In the genomic region with DNA sequence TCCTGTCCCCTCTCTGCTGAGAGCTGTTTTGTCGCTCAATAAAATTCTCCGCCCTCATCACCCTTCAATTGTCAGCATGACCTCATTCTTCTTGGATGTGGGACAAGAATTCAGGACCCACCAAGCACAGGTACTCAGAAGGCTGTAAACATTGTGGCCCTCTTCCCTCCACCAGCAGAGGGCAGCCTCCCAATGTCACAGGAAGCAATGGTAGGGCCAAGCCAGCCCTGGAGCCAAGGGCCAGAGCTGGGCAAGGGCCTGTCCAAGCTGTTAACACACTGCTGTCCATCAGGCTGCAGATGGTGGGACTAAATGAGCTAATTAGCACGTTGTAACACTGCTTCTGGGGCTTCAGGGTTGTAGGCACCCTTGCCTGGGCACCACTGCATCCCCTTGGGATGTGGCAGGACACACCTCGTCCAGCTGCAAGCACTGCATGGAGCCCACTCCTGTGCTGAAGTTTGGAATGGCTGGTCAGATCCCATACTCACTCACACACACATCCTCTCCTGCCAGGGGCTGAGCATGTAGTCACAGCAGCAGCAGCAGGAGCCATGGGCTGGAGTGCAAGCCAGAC, we compare ENCODE assay signal across 8 cellular contexts.
DNase-seq lines count a peak whose midpoint lies in the region; ATAC-seq lines count a peak whose summit lies in the region.

No MANE protein-coding gene starts in this region.

- no peaks in the 10 kb centered on the region for H3K36me3 Mint-ChIP-seq in activated CD4-positive, alpha-beta T cell treated with anti-CD3 and anti-CD28 coated beads, Interleukin-2, amount 10 ng/mL, durations not matched to agents 7 days and 5 days (ENCODE audit: low read depth)

- H3K4me3 Mint-ChIP-seq in activated CD4-positive, alpha-beta T cell treated with anti-CD3 and anti-CD28 coated beads, Interleukin-2, amount 10 ng/mL, durations not matched to agents 7 days and 5 days = no peak overlapping the region

- no peaks in the 10 kb centered on the region for H3K27me3 Mint-ChIP-seq in activated CD4-positive, alpha-beta T cell treated with anti-CD3 and anti-CD28 coated beads, Interleukin-2, amount 10 ng/mL, durations not matched to agents 7 days and 5 days

- no peak overlapping the region for H3K27ac Mint-ChIP-seq in activated CD4-positive, alpha-beta T cell treated with anti-CD3 and anti-CD28 coated beads, Interleukin-2, amount 10 ng/mL, durations not matched to agents 7 days and 5 days

- POLR2A ChIA-PET in activated CD4-positive, alpha-beta T cell treated with anti-CD3 and anti-CD28 coated beads, Interleukin-2, amount 10 ng/mL, durations not matched to agents 7 days and 5 days (lab: Charles Lee) = interaction anchor here (0.5 kb wide), 1 partner anchor 86 kb away, joined by 3 read pairs; no protein-coding TSS in a partner anchor

- peaks cover 10% of the 10 kb centered on the region for H3K4me1 Mint-ChIP-seq in activated CD4-positive, alpha-beta T cell treated with anti-CD3 and anti-CD28 coated beads, Interleukin-2, amount 10 ng/mL, durations not matched to agents 7 days and 5 days

- CTCF ChIA-PET in activated CD4-positive, alpha-beta T cell treated with anti-CD3 and anti-CD28 coated beads, Interleukin-2, amount 10 ng/mL, durations not matched to agents 7 days and 5 days (lab: Charles Lee) = interaction anchor here (0.7 kb wide), 1 partner anchor 182 kb away, joined by 3 read pairs; no protein-coding TSS in a partner anchor

- no peak for ATAC-seq in Right ventricle myocardium inferior

- intact Hi-C loops in Right ventricle myocardium inferior (cut with DNase I) = no loop called here

- DNase-seq in activated CD4-positive, alpha-beta T cell treated with anti-CD3 and anti-CD28 coated beads, Interleukin-2, amount 10 ng/mL, durations not matched to agents 7 days and 5 days = peak; percentile 10
- DNase-seq in activated CD4-positive, alpha-beta T cell treated with anti-CD3 and anti-CD28 coated beads, Interleukin-2, amount 50 U/mL, for 4 hours = no peak
- DNase-seq in NAMALWA (ENCODE audit: low spot score) (peak; percentile 40), dermis blood vessel endothelial cell (peak; percentile 69), GDM1 (lab: John Stamatoyannopoulos, UW) (no peak), Right ventricle myocardium inferior (ENCODE audit: missing footprints) (no peak), kidney glomerular epithelial cell (lab: John Stamatoyannopoulos, UW) (no peak)
- DNase-seq in stimulated activated CD4-positive, alpha-beta T cell treated with anti-CD3 and anti-CD28 coated beads, Interleukin-2, amount 100 ng/mL, for 48 hours = peak; percentile 5 to 15

- peaks cover 10% of the 10 kb centered on the region for H3K9me3 Mint-ChIP-seq in activated CD4-positive, alpha-beta T cell treated with anti-CD3 and anti-CD28 coated beads, Interleukin-2, amount 10 ng/mL, durations not matched to agents 7 days and 5 days

Comparison
In these comparisons a context has a peak if more than half of its experiments do, and no peak if none do; other contexts are left out.
1. DNase-seq: peak in activated CD4-positive, alpha-beta T cell treated with anti-CD3 and anti-CD28 coated beads, Interleukin-2, amount 10 ng/mL, durations not matched to agents 7 days and 5 days (single experiment), NAMALWA (single experiment), dermis blood vessel endothelial cell (single experiment) and stimulated activated CD4-positive, alpha-beta T cell treated with anti-CD3 and anti-CD28 coated beads, Interleukin-2, amount 100 ng/mL, for 48 hours (2 of 2); none in activated CD4-positive, alpha-beta T cell treated with anti-CD3 and anti-CD28 coated beads, Interleukin-2, amount 50 U/mL, for 4 hours (0 of 2), GDM1 (single experiment), Right ventricle myocardium inferior (single experiment) and kidney glomerular epithelial cell (single experiment).